12 cellular contexts compared by ENCODE assay signal in the genomic region with DNA sequence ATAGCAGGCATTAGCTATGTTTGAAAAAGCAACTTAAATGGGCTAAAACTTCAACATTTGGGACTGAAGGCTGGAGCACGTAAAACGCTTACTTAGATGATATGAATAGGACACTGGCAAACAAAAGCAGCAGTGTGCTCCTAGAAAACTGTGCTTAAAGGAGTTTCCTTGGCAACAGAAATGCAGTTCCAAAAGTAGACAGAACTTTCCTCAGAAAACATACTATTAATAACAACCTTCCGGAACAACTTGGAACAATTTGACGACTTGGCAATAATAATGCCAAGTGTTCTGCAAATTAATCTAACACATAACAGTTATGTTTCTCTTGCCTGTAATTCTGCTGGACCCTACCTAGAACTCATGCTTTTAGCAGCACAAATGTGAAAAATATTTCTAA.
DNase-seq lines count a peak whose midpoint lies in the region; ATAC-seq, FAIRE-seq and TF ChIP-seq lines count a peak whose summit lies in the region.
"Had no signal": no experiment of that assay in that cellular context is flagged by ENCODE, and none has a peak within 500 bp of the region (broad histone marks: within the 10 kb centered on the region; RNA-seq: fewer than 3 reads in every experiment).

No MANE protein-coding gene starts in this region.

- H3K9ac ChIP-seq in mammary epithelial cell (ENCODE audit: insufficient read depth, low read length): no peak overlapping the region

- TF ChIP-seq CTCF in mammary epithelial cell (conservative IDR thresholded peaks at IDR 0.05 in 1 of 2, IDR thresholded peaks at IDR 0.05 in 1 of 2; ENCODE audit: extremely low read depth in 1 of 2, insufficient read depth in 1 of 2, low read depth in 1 of 2, low read length in 2 of 2): no peak
- no peak for TF ChIP-seq CTCF in pancreas (IDR thresholded peaks at IDR 0.05)
- no peak for TF ChIP-seq CTCF in CD8-positive, alpha-beta T cell (IDR thresholded peaks at IDR 0.05)

- H3K4me3 ChIP-seq in ACC112 (ENCODE audit: low read depth, low read length) (no peak overlapping the region), mammary epithelial cell (replicated peaks in 1 of 3; ENCODE audit: insufficient read depth in 1 of 3, low read depth in 2 of 3, low read length in 3 of 3) (no peak overlapping the region), right cardiac atrium (ENCODE audit: low read length) (no peak overlapping the region), pancreas (no peak overlapping the region)
- H3K4me3 ChIP-seq in CD8-positive, alpha-beta T cell (ENCODE audit: low read depth, low read length): no peak overlapping the region

- H2AFZ ChIP-seq in ACC112 (ENCODE audit: low read length, unreplicated experiment): peak overlapping the region; percentile 82
- peak overlapping the region; percentile 58 for H2AFZ ChIP-seq in mammary epithelial cell (ENCODE audit: low read depth, low read length)

- H3K36me3 ChIP-seq in ACC112 (ENCODE audit: insufficient read depth, low read length): no peaks in the 10 kb centered on the region
- no peaks in the 10 kb centered on the region for H3K36me3 ChIP-seq in mammary epithelial cell (ENCODE audit: insufficient read depth, low read length)
- H3K36me3 ChIP-seq in pancreas: no peaks in the 10 kb centered on the region
- H3K36me3 ChIP-seq in CD8-positive, alpha-beta T cell (ENCODE audit: insufficient read depth, low read length): no peaks in the 10 kb centered on the region
- H3K36me3 ChIP-seq: neutrophil, WERI-Rb-1 had no signal

- H3K4me1 ChIP-seq in ACC112 (ENCODE audit: control insufficient read depth, insufficient read depth, low read length, unreplicated experiment): peaks cover 17% of the 10 kb centered on the region
- peaks cover 19% of the 10 kb centered on the region for H3K4me1 ChIP-seq in mammary epithelial cell (ENCODE audit: insufficient read depth, low read length)
- H3K4me1 ChIP-seq in right cardiac atrium (ENCODE audit: control insufficient read depth, insufficient read depth, low read length): peaks cover 3% of the 10 kb centered on the region
- no peaks in the 10 kb centered on the region for H3K4me1 ChIP-seq in pancreas
- H3K4me1 ChIP-seq in CD8-positive, alpha-beta T cell (ENCODE audit: insufficient read depth, low read length): no peaks in the 10 kb centered on the region

- in situ Hi-C loops in mammary epithelial cell (cut with MboI; ENCODE audit: low sequenced_read_pairs in 2 of 2): loop anchor here in 1 of 2 donors (25.0 kb wide), 2 partner anchors 284 to 1084 kb away; no protein-coding TSS in a partner anchor

- no peaks in the 10 kb centered on the region for H3K27me3 Mint-ChIP-seq in CD8-positive, alpha-beta T cell (ENCODE audit: low read depth)
- H3K27me3 Mint-ChIP-seq in activated CD8-positive, alpha-beta T cell treated with anti-CD3 and anti-CD28 coated beads, Interleukin-2, amount 10 ng/mL, durations not matched to agents 7 days and 5 days (ENCODE audit: low read depth): no peaks in the 10 kb centered on the region

- H3K4me3 Mint-ChIP-seq in CD8-positive, alpha-beta T cell: no peak overlapping the region
- H3K4me3 Mint-ChIP-seq in activated CD8-positive, alpha-beta T cell treated with anti-CD3 and anti-CD28 coated beads, Interleukin-2, amount 10 ng/mL, durations not matched to agents 7 days and 5 days: no peak overlapping the region

- no TSS peak for BruUV-seq in mammary epithelial cell (replicated peaks; lab: Mats Ljungman, UMichigan)

- intact Hi-C loops in mammary epithelial cell (cut with micrococcal nuclease) (loop anchor here (10.0 kb wide), 1 partner anchor 232 kb away; a partner anchor contains a TSS), right cardiac atrium (cut with DNase I) (no loop called here), pancreas (cut with DNase I) (loop anchor here in 1 of 3 donors (10.0 kb wide), 1 partner anchor 1092 kb away; no protein-coding TSS in a partner anchor)
- intact Hi-C loops in CD8-positive, alpha-beta T cell (cut with DNase I, micrococcal nuclease): no loop called here

- CTCF ChIA-PET in mammary epithelial cell (lab: Charles Lee; ENCODE audit: low non-redundant PET): no interaction called here
- CTCF ChIA-PET in CD8-positive, alpha-beta T cell (lab: Charles Lee): no interaction called here
- CTCF ChIA-PET in activated CD8-positive, alpha-beta T cell treated with anti-CD3 and anti-CD28 coated beads, Interleukin-2, amount 10 ng/mL, durations not matched to agents 7 days and 5 days (lab: Charles Lee): no interaction called here

- POLR2A ChIA-PET in CD8-positive, alpha-beta T cell (lab: Charles Lee): no interaction called here
- POLR2A ChIA-PET in activated CD8-positive, alpha-beta T cell treated with anti-CD3 and anti-CD28 coated beads, Interleukin-2, amount 10 ng/mL, durations not matched to agents 7 days and 5 days (lab: Charles Lee): no interaction called here

- no peaks in the 10 kb centered on the region for H3K79me2 ChIP-seq in ACC112 (ENCODE audit: control insufficient read depth, insufficient read depth, low read length, unreplicated experiment)
- H3K79me2 ChIP-seq in mammary epithelial cell (ENCODE audit: insufficient read depth, low read length): no peaks in the 10 kb centered on the region

- H3K9me3 ChIP-seq in mammary epithelial cell (replicated peaks; ENCODE audit: insufficient read depth, low read length) (no peaks in the 10 kb centered on the region), right cardiac atrium (ENCODE audit: control insufficient read depth, low read length) (no peaks in the 10 kb centered on the region), pancreas (no peaks in the 10 kb centered on the region)
- no peaks in the 10 kb centered on the region for H3K9me3 ChIP-seq in CD8-positive, alpha-beta T cell (ENCODE audit: low read length)
- H3K9me3 ChIP-seq: neutrophil had no signal

- H4K20me1 ChIP-seq in mammary epithelial cell (ENCODE audit: insufficient read depth, low read length): no peaks in the 10 kb centered on the region

- no peak overlapping the region for H3K27ac Mint-ChIP-seq in CD8-positive, alpha-beta T cell
- H3K27ac Mint-ChIP-seq in activated CD8-positive, alpha-beta T cell treated with anti-CD3 and anti-CD28 coated beads, Interleukin-2, amount 10 ng/mL, durations not matched to agents 7 days and 5 days: no peak overlapping the region

- H3K4me1 Mint-ChIP-seq in CD8-positive, alpha-beta T cell (ENCODE audit: low read depth): no peaks in the 10 kb centered on the region
- H3K4me1 Mint-ChIP-seq in activated CD8-positive, alpha-beta T cell treated with anti-CD3 and anti-CD28 coated beads, Interleukin-2, amount 10 ng/mL, durations not matched to agents 7 days and 5 days (ENCODE audit: low read depth): no peaks in the 10 kb centered on the region

- peak overlapping the region; percentile 25; the same call in 1 of the 2 replicates for H3K27ac ChIP-seq in ACC112 (ENCODE audit: low read depth, low read length)
- H3K27ac ChIP-seq in mammary epithelial cell (ENCODE audit: insufficient read depth, low read depth, low read length): no peak overlapping the region
- peak overlapping the region; percentile 78 for H3K27ac ChIP-seq in right cardiac atrium (ENCODE audit: low read length)
- peak overlapping the region in 2 of 4 donors; percentile 16 to 31 for H3K27ac ChIP-seq in pancreas
- H3K27ac ChIP-seq in CD8-positive, alpha-beta T cell (ENCODE audit: low read depth, low read length): no peak overlapping the region
- H3K27ac ChIP-seq: neutrophil, WERI-Rb-1 had no signal

- 39% methylated on average over 4 of the region's 4 CpGs for WGBS in mammary epithelial cell (ENCODE audit: low coverage, missing lambda C conversion rate)
- WGBS in right cardiac atrium: 10% methylated on average over 4 of the region's 4 CpGs
- WGBS in pancreas, 2 donors: 40 to 44% methylated on average over 4 of the region's 4 CpGs

- ATAC-seq in right cardiac atrium: peak; percentile 70 to 88
- ATAC-seq in pancreas: peak in 3 of 4 donors; percentile 58 to 64 (median 63)
- ATAC-seq in CD8-positive, alpha-beta T cell: no peak
- no peak for ATAC-seq in activated CD8-positive, alpha-beta T cell treated with anti-CD3 and anti-CD28 coated beads, Interleukin-2, amount 10 ng/mL, durations not matched to agents 7 days and 5 days

- H3K4me2 ChIP-seq in mammary epithelial cell (ENCODE audit: insufficient read depth, low read depth, low read length): no peak overlapping the region

- dilution Hi-C loops in mammary epithelial cell (cut with HindIII; ENCODE audit: low sequenced_read_pairs): no loop called here

- H3K27me3 ChIP-seq in ACC112 (ENCODE audit: insufficient read depth, low read length) (no peaks in the 10 kb centered on the region), mammary epithelial cell (ENCODE audit: insufficient read depth, low read length) (no peaks in the 10 kb centered on the region), right cardiac atrium (ENCODE audit: control insufficient read depth, insufficient read depth) (no peaks in the 10 kb centered on the region), pancreas (no peaks in the 10 kb centered on the region)
- no peaks in the 10 kb centered on the region for H3K27me3 ChIP-seq in CD8-positive, alpha-beta T cell (ENCODE audit: insufficient read depth, low read length)
- H3K27me3 ChIP-seq: neutrophil had no signal

- no peaks in the 10 kb centered on the region for H3K9me3 Mint-ChIP-seq in CD8-positive, alpha-beta T cell
- H3K9me3 Mint-ChIP-seq in activated CD8-positive, alpha-beta T cell treated with anti-CD3 and anti-CD28 coated beads, Interleukin-2, amount 10 ng/mL, durations not matched to agents 7 days and 5 days (ENCODE audit: insufficient read depth): no peaks in the 10 kb centered on the region

- H3K36me3 Mint-ChIP-seq in CD8-positive, alpha-beta T cell: no peaks in the 10 kb centered on the region
- no peaks in the 10 kb centered on the region for H3K36me3 Mint-ChIP-seq in activated CD8-positive, alpha-beta T cell treated with anti-CD3 and anti-CD28 coated beads, Interleukin-2, amount 10 ng/mL, durations not matched to agents 7 days and 5 days (ENCODE audit: low read depth)

- FAIRE-seq in pancreas (lab: Jason Lieb, UNC): peak; percentile 56

- DNase-seq in mammary epithelial cell: no peak
- no peak for DNase-seq in right cardiac atrium
- no peak for DNase-seq in pancreas
- no peak for DNase-seq in CD8-positive, alpha-beta T cell
- DNase-seq in stimulated activated CD4-positive, alpha-beta T cell treated with anti-CD3 and anti-CD28 coated beads, Interleukin-15, amount 100 ng/mL, for 24 hours: no peak
- DNase-seq in activated CD8-positive, alpha-beta T cell treated with anti-CD3 and anti-CD28 coated beads, Interleukin-2, amount 10 ng/mL, durations not matched to agents 7 days and 5 days: no peak
- DNase-seq in COR-L47 (lab: John Stamatoyannopoulos, UW): no peak
- DNase-seq: ACHN, NCI-H1694, WERI-Rb-1 had no signal

Comparison
In these comparisons a context has a peak if more than half of its experiments do, and no peak if none do; other contexts are left out.
1. H3K27ac ChIP-seq: peak in ACC112 (single experiment) and right cardiac atrium (single experiment); none in mammary epithelial cell (single experiment) and CD8-positive, alpha-beta T cell (single experiment).
2. ATAC-seq: peak in right cardiac atrium (2 of 2) and pancreas (3 of 4); none in CD8-positive, alpha-beta T cell (single experiment) and activated CD8-positive, alpha-beta T cell treated with anti-CD3 and anti-CD28 coated beads, Interleukin-2, amount 10 ng/mL, durations not matched to agents 7 days and 5 days (single experiment).